1 cellular context compared by ENCODE assay signal in genomic region chr3:33658971-33659848, GRCh38.
TF ChIP-seq lines count a peak whose summit lies in the region.

No MANE protein-coding gene starts in this region.

TF ChIP-seq in GM23338, 12 proteins besides CTCF, POLR2A, EP300 and RAD21 (continued from another document):
- TF ChIP-seq ZNF462 (CRISPR knock-in tag; IDR thresholded peaks at IDR 0.05) (no peak), CREB1 (CRISPR knock-in tag; IDR thresholded peaks at IDR 0.05; ENCODE audit: low read depth) (no peak), ZNF114 (CRISPR knock-in tag; IDR thresholded peaks at IDR 0.05) (no peak)
TF ChIP-seq in GM23338: peak in this region for 0.
